ENCODE assay signal across 17 cellular contexts in genomic region chr4:9600246-9600645, GRCh38.
A peak's percentile ranks its signal among the peaks of the same experiment; 100 is the strongest.
DNase-seq lines count a peak whose midpoint lies in the region; ATAC-seq and TF ChIP-seq lines count a peak whose summit lies in the region.
"Had no signal": no experiment of that assay in that cellular context is flagged by ENCODE, and none has a peak within 500 bp of the region (broad histone marks: within the 10 kb centered on the region; RNA-seq: fewer than 3 reads in every experiment).

No MANE protein-coding gene starts in this region.

- TF ChIP-seq POLR2A in Peyer's patch (IDR thresholded peaks at IDR 0.05): no peak
- TF ChIP-seq POLR2A in breast epithelium (IDR thresholded peaks at IDR 0.05): no peak

- H3K27me3 Mint-ChIP-seq in endodermal cell (ENCODE audit: insufficient read depth) (no peaks in the 10 kb centered on the region), osteocyte (ENCODE audit: unreplicated experiment) (no peaks in the 10 kb centered on the region)
- H3K27me3 Mint-ChIP-seq: CD4-positive, alpha-beta memory T cell had no signal

- H3K4me3 Mint-ChIP-seq in endodermal cell (no peak overlapping the region), osteocyte (ENCODE audit: unreplicated experiment) (no peak overlapping the region)
- H3K4me3 Mint-ChIP-seq: CD4-positive, alpha-beta memory T cell had no signal

- H3K27ac Mint-ChIP-seq in endodermal cell (peak overlapping the region; percentile 94), osteocyte (ENCODE audit: unreplicated experiment) (no peak overlapping the region)

- H3K4me1 Mint-ChIP-seq in endodermal cell (peaks cover 57% of the 10 kb centered on the region), osteocyte (ENCODE audit: unreplicated experiment) (no peaks in the 10 kb centered on the region)

- DNase-seq in ELF-1 (ENCODE audit: low read depth, low spot score): peak; percentile 42
- no peak for DNase-seq in endodermal cell
- peak; percentile 32 for DNase-seq in osteocyte (ENCODE audit: extremely low spot score, unreplicated experiment)
- DNase-seq in Peyer's patch: no peak
- no peak for DNase-seq in breast epithelium (ENCODE audit: low spot score in 2 of 2)
- DNase-seq: C1 segment of cervical spinal cord; CD4-positive, alpha-beta memory T cell; COR-L47; DMS153; DND-41; GDM1; GM23248; H7; HCEC 1CT had no signal

- WGBS in endodermal cell (ENCODE audit: insufficient coverage in 1 of 2, insufficient read length in 1 of 2), 2 experiments: 86 to 93% methylated on average over 9 to 19 of the region's 19 CpGs

- H3K9me3 Mint-ChIP-seq in endodermal cell (peaks cover 85% of the 10 kb centered on the region), osteocyte (ENCODE audit: unreplicated experiment) (peaks cover 31% of the 10 kb centered on the region)

- H3K27ac ChIP-seq in HUES6 (ENCODE audit: low read depth, low read length): peak overlapping the region; percentile 82; the same call in 1 of the 2 replicates
- no peak overlapping the region for H3K27ac ChIP-seq in endodermal cell (ENCODE audit: low read depth, low read length)
- no peak overlapping the region for H3K27ac ChIP-seq in Peyer's patch
- no peak overlapping the region for H3K27ac ChIP-seq in breast epithelium
- H3K27ac ChIP-seq: GM23248 had no signal

- TF ChIP-seq CTCF in endodermal cell (conservative IDR thresholded peaks at IDR 0.05): no peak
- no peak for TF ChIP-seq CTCF in osteocyte (IDR thresholded peaks at IDR 0.05)
- TF ChIP-seq CTCF in Peyer's patch (IDR thresholded peaks at IDR 0.05): no peak
- TF ChIP-seq CTCF in breast epithelium (IDR thresholded peaks at IDR 0.05): no peak

- H3K9me3 ChIP-seq in HUES6 (ENCODE audit: control insufficient read depth, insufficient read depth, low read depth, low read length): peaks cover 2% of the 10 kb centered on the region; the same call in 1 of the 2 replicates
- H3K9me3 ChIP-seq in endodermal cell (ENCODE audit: control insufficient read depth, low read length): peaks cover 16% of the 10 kb centered on the region
- no peaks in the 10 kb centered on the region for H3K9me3 ChIP-seq in Peyer's patch
- H3K9me3 ChIP-seq in breast epithelium: no peaks in the 10 kb centered on the region

- peaks cover 45% of the 10 kb centered on the region for H3K36me3 Mint-ChIP-seq in endodermal cell (ENCODE audit: low read depth)
- H3K36me3 Mint-ChIP-seq in osteocyte (ENCODE audit: unreplicated experiment): no peaks in the 10 kb centered on the region

- peaks cover 58% of the 10 kb centered on the region for H3K4me1 ChIP-seq in HUES6 (ENCODE audit: control insufficient read depth, insufficient read depth, low read length)
- H3K4me1 ChIP-seq in endodermal cell (ENCODE audit: control insufficient read depth, insufficient read depth, low read length): no peaks in the 10 kb centered on the region
- H3K4me1 ChIP-seq in Peyer's patch: peaks cover 0 to 7% (median 0%) of the 10 kb centered on the region in 4 donors
- H3K4me1 ChIP-seq in breast epithelium: no peaks in the 10 kb centered on the region

- H3K36me3 ChIP-seq in HUES6 (ENCODE audit: control insufficient read depth, insufficient read depth, low read length) (no peaks in the 10 kb centered on the region; the same call in 1 of the 2 replicates), endodermal cell (ENCODE audit: control insufficient read depth, insufficient read depth, low read length) (peaks cover 18% of the 10 kb centered on the region), Peyer's patch (no peaks in the 10 kb centered on the region), breast epithelium (no peaks in the 10 kb centered on the region)

- ATAC-seq in HG03457 (IDR thresholded peaks at IDR 0.05; ENCODE audit: unreplicated experiment): no peak
- ATAC-seq: GM12878 had no signal

- no peak overlapping the region for H3K4me3 ChIP-seq in HUES6 (ENCODE audit: low read depth, low read length)
- no peak overlapping the region for H3K4me3 ChIP-seq in endodermal cell (ENCODE audit: low read length)
- no peak overlapping the region for H3K4me3 ChIP-seq in Peyer's patch
- no peak overlapping the region for H3K4me3 ChIP-seq in breast epithelium
- H3K4me3 ChIP-seq: GM12878, GM23248 had no signal

- intact Hi-C loops in breast epithelium (cut with DNase I; ENCODE audit: low total_unique reads): no loop called here

- H3K27me3 ChIP-seq in HUES6 (ENCODE audit: control insufficient read depth, insufficient read depth, low read length): no peaks in the 10 kb centered on the region
- no peaks in the 10 kb centered on the region for H3K27me3 ChIP-seq in endodermal cell (ENCODE audit: control insufficient read depth, insufficient read depth, low read length, poor library complexity, severe bottlenecking)
- H3K27me3 ChIP-seq in Peyer's patch: no peaks in the 10 kb centered on the region
- H3K27me3 ChIP-seq in breast epithelium: no peaks in the 10 kb centered on the region

- H3K9ac ChIP-seq in HUES6 (ENCODE audit: low read length) (peak overlapping the region; percentile 73), endodermal cell (ENCODE audit: extremely low read depth, low read length, poor library complexity, severe bottlenecking) (peak overlapping the region; percentile 34)
- H3K9ac ChIP-seq: GM23248 had no signal

Comparison
In these comparisons a context has a peak if more than half of its experiments do, and no peak if none do; other contexts are left out.
1. DNase-seq: peak in ELF-1 (single experiment) and osteocyte (single experiment); none in endodermal cell (single experiment), Peyer's patch (0 of 3) and breast epithelium (0 of 2).